In genomic region chr1:84619383-84620093, GRCh38 we compare ENCODE assay signal across 8 cellular contexts. TPM values are rescaled to one million over a fixed set of nuclear protein-coding genes. Genes with fewer than 3 reads are reported as not detected.
DNase-seq lines count a peak whose midpoint lies in the region; ATAC-seq and TF ChIP-seq lines count a peak whose summit lies in the region.

No MANE protein-coding gene starts in this region.

- peaks cover 0 to 3% of the 10 kb centered on the region in 2 donors for H3K27me3 Mint-ChIP-seq in T-cell
- H3K27me3 Mint-ChIP-seq in naive thymus-derived CD4-positive, alpha-beta T cell, result peaks cover 0 to 7% (median 0%) of the 10 kb centered on the region in 5 donors

- H3K36me3 Mint-ChIP-seq in T-cell, result no peaks in the 10 kb centered on the region
- H3K36me3 Mint-ChIP-seq in naive thymus-derived CD4-positive, alpha-beta T cell, result peaks cover 0 to 5% (median 1%) of the 10 kb centered on the region in 5 donors

- ATAC-seq in left ventricle myocardium superior, result no peak
- ATAC-seq in T-cell (replicated peaks in 1 of 4), result no peak
- no peak for ATAC-seq in naive thymus-derived CD4-positive, alpha-beta T cell
- no peak for ATAC-seq in HG03196 (IDR thresholded peaks at IDR 0.05; ENCODE audit: unreplicated experiment)
- no peak for ATAC-seq in GM18858 (IDR thresholded peaks at IDR 0.05; ENCODE audit: unreplicated experiment)

- peaks cover 0 to 7% (median 5%) of the 10 kb centered on the region in 3 donors for H3K4me1 Mint-ChIP-seq in T-cell
- H3K4me1 Mint-ChIP-seq in naive thymus-derived CD4-positive, alpha-beta T cell, result peaks cover 0 to 18% (median 5%) of the 10 kb centered on the region in 7 donors

- H3K4me3 Mint-ChIP-seq in T-cell, result peak overlapping the region; percentile 46 to 81 (median 49)
- peak overlapping the region; percentile 24 to 94 (median 77) for H3K4me3 Mint-ChIP-seq in naive thymus-derived CD4-positive, alpha-beta T cell

- no peak overlapping the region for H3K27ac Mint-ChIP-seq in T-cell
- peak overlapping the region in 3 of 9 donors; percentile 3 to 72 (median 14) for H3K27ac Mint-ChIP-seq in naive thymus-derived CD4-positive, alpha-beta T cell

- CTCF ChIA-PET in T-cell (lab: Charles Lee), result interaction anchor here (0.6 to 2.9 kb wide), 11 partner anchors 12 to 712 kb away, joined by 3 to 16 read pairs (median 4); partner anchors contain the start of gene PRKACB (in 2 of the 2)
- CTCF ChIA-PET in naive thymus-derived CD4-positive, alpha-beta T cell (lab: Charles Lee), result interaction anchor here (0.6 to 5.2 kb wide), 13 partner anchors 10 to 540 kb away, joined by 3 to 37 read pairs (median 4); partner anchors contain the start of genes GNG5, PRKACB, RPF1 and SPATA1

- peak overlapping the region; percentile 40 to 42 for H3K27ac ChIP-seq in right atrium auricular region
- no peak overlapping the region for H3K27ac ChIP-seq in naive thymus-derived CD4-positive, alpha-beta T cell (ENCODE audit: low read depth, low read length)

- POLR2A ChIA-PET in T-cell (lab: Charles Lee), result no interaction called here
- POLR2A ChIA-PET in naive thymus-derived CD4-positive, alpha-beta T cell (lab: Charles Lee), result interaction anchor here (1.0 to 1.2 kb wide), 3 partner anchors 45 to 476 kb away, joined by 4 read pairs; partner anchors contain the start of genes CTBS and PRKACB

- H3K27me3 ChIP-seq in right atrium auricular region, result no peaks in the 10 kb centered on the region
- H3K27me3 ChIP-seq in naive thymus-derived CD4-positive, alpha-beta T cell (ENCODE audit: control insufficient read depth in 2 of 2, insufficient read depth in 2 of 2, low read length in 2 of 2), result no peaks in the 10 kb centered on the region

- peaks cover 0 to 24% of the 10 kb centered on the region in 2 donors for H3K4me1 ChIP-seq in right atrium auricular region
- peaks cover 0 to 3% of the 10 kb centered on the region in 2 donors for H3K4me1 ChIP-seq in naive thymus-derived CD4-positive, alpha-beta T cell (ENCODE audit: control insufficient read depth in 2 of 2, insufficient read depth in 2 of 2, low read length in 2 of 2)

- DNase-seq in right atrium auricular region (ENCODE audit: low spot score) (no peak), left ventricle myocardium superior (no peak), T-cell (no peak), cardiac fibroblast (ENCODE audit: low read depth in 2 of 2) (peak; percentile 81 to 89), stromal cell of bone marrow (ENCODE audit: low read depth) (peak; percentile 75)
- DNase-seq in naive thymus-derived CD4-positive, alpha-beta T cell, result peak in 1 of 9 donors; percentile 40

- H3K9me3 Mint-ChIP-seq in T-cell, result no peaks in the 10 kb centered on the region
- H3K9me3 Mint-ChIP-seq in naive thymus-derived CD4-positive, alpha-beta T cell, result peaks cover 0 to 3% (median 0%) of the 10 kb centered on the region in 11 donors

- H3K36me3 ChIP-seq in right atrium auricular region, result no peaks in the 10 kb centered on the region
- H3K36me3 ChIP-seq in naive thymus-derived CD4-positive, alpha-beta T cell (ENCODE audit: control insufficient read depth in 2 of 3, insufficient read depth in 3 of 3, low read length in 3 of 3), result no peaks in the 10 kb centered on the region

- intact Hi-C loops in left ventricle myocardium superior (cut with micrococcal nuclease), result loop anchor here (10.0 kb wide), 1 partner anchor 135 kb away; no protein-coding TSS in a partner anchor
- intact Hi-C loops in naive thymus-derived CD4-positive, alpha-beta T cell (cut with micrococcal nuclease), result loop anchor here (1.0 to 10.0 kb wide), 18 partner anchors 45 to 715 kb away; partner anchors contain the start of genes CTBS (in 2 of the 2), GNG5 (in 2 of the 2), RPF1 (in 2 of the 2) and SPATA1 (in 2 of the 2)

- H3K4me3 ChIP-seq in right atrium auricular region (no peak overlapping the region), cardiac fibroblast (replicated peaks in 1 of 2; ENCODE audit: low read depth in 2 of 2, low read length in 2 of 2) (no peak overlapping the region)
- no peak overlapping the region for H3K4me3 ChIP-seq in naive thymus-derived CD4-positive, alpha-beta T cell (ENCODE audit: low read length)

- no peaks in the 10 kb centered on the region for H3K9me3 ChIP-seq in right atrium auricular region
- no peaks in the 10 kb centered on the region for H3K9me3 ChIP-seq in naive thymus-derived CD4-positive, alpha-beta T cell (ENCODE audit: control insufficient read depth in 2 of 3, low read length in 3 of 3)

- TF ChIP-seq CTCF in right atrium auricular region (IDR thresholded peaks at IDR 0.05) (no peak), cardiac fibroblast (IDR thresholded peaks at IDR 0.05; ENCODE audit: low read depth, low read length) (no peak)

RNA-seq across cellular contexts. Expression of gene CTBS, which starts 45.3 kb away (rescaled TPM):
- total RNA-seq in right atrium auricular region, result 1 to 10 TPM; 7.5 to 9.2 TPM
- total RNA-seq in left ventricle myocardium superior, result 6.7 TPM
- 10 to 100 TPM; 14.8 to 20.3 (median 16.4) TPM for total RNA-seq in T-cell
- total RNA-seq in naive thymus-derived CD4-positive, alpha-beta T cell, result 10 to 100 TPM; 17.4 to 22.3 (median 19.0) TPM
- 10 to 100 TPM; 13.9 to 26.2 TPM for polyA plus RNA-seq in naive thymus-derived CD4-positive, alpha-beta T cell

Comparison
In these comparisons a context has a peak if more than half of its experiments do, and no peak if none do; other contexts are left out.
1. DNase-seq: peak in cardiac fibroblast (2 of 2) and stromal cell of bone marrow (single experiment); none in right atrium auricular region (single experiment), left ventricle myocardium superior (single experiment) and T-cell (0 of 34).